ENCODE assay signal across 8 cellular contexts in the genomic region with DNA sequence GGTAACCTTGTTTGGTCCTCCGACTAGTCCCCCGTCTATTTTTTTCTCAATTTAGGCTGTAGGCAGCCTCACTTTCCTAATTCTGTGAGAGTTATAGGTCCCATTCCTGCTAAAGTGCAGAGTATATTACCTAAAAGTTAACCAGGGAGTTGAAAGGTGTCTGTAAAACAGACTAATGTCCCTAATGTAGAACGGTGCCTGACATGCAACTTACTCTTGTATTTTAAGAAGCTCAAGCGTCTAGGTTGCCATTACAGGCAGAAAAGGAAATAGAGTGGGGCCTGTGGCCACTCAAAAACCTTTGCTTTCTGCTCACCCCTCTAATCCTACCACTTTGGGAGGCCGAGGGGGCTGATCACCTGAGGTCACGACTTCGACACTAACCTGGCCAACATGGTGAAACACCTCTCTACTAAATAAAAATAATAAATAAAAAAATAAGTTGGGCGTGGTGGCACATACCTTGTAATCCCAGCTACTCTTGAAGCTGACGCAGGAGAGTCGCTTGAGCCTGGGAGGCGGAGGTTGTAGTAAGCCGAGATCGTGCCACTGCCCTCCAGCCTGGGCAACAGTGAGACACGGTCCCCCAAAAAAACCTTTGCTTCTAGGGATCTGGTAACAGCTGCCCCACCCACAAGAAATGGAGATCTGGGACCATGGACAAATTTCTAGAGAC. TPM values are rescaled to one million over a fixed set of nuclear protein-coding genes. Genes with fewer than 3 reads are reported as not detected.
DNase-seq lines count a peak whose midpoint lies in the region; TF ChIP-seq lines count a peak whose summit lies in the region.

No MANE protein-coding gene starts in this region.

- no peaks in the 10 kb centered on the region for H3K9me3 Mint-ChIP-seq in T-helper 1 cell treated with Interleukin-12 subunit alpha and Interleukin-12 subunit beta and Interleukin-4 antibody, amounts not matched to agents 30 μg/mL and 1 μg/mL, for 36 hours
- H3K9me3 Mint-ChIP-seq in neural crest cell = no peaks in the 10 kb centered on the region

- H3K27me3 ChIP-seq in BJ (ENCODE audit: control insufficient read depth, insufficient read depth, low read length) = no peaks in the 10 kb centered on the region
- H3K27me3 ChIP-seq in endocrine pancreas (ENCODE audit: control insufficient read depth, insufficient read depth, low read length) = no peaks in the 10 kb centered on the region

- no peak for TF ChIP-seq CTCF in BJ (IDR thresholded peaks at IDR 0.05; ENCODE audit: insufficient read depth, low read depth, low read length)
- TF ChIP-seq CTCF in neural crest cell (conservative IDR thresholded peaks at IDR 0.05) = no peak

- peak overlapping the region; percentile 62 for H3K9ac ChIP-seq in endocrine pancreas (ENCODE audit: control insufficient read depth, insufficient read depth, low read length)

- CTCF ChIA-PET in BJ (lab: Yijun Ruan, JAX) = interaction anchor here (0.7 to 2.1 kb wide), 6 partner anchors 26 to 429 kb away, joined by 3 to 4 read pairs (median 3); a partner anchor contains a TSS

- H3K4me3 Mint-ChIP-seq in T-helper 1 cell treated with Interleukin-12 subunit alpha and Interleukin-12 subunit beta and Interleukin-4 antibody, amounts not matched to agents 30 μg/mL and 1 μg/mL, for 36 hours = peak overlapping the region; percentile 99
- H3K4me3 Mint-ChIP-seq in neural crest cell = peak overlapping the region; percentile 98

- H3K4me3 ChIP-seq in BJ (ENCODE audit: low read depth, low read length) (peak overlapping the region; percentile 58), endocrine pancreas (ENCODE audit: control insufficient read depth, insufficient read depth, low read length) (peak overlapping the region; percentile 100)

- peaks cover 3% of the 10 kb centered on the region for H3K27me3 Mint-ChIP-seq in T-helper 1 cell treated with Interleukin-12 subunit alpha and Interleukin-12 subunit beta and Interleukin-4 antibody, amounts not matched to agents 30 μg/mL and 1 μg/mL, for 36 hours (ENCODE audit: low read depth)
- H3K27me3 Mint-ChIP-seq in neural crest cell (ENCODE audit: low read depth) = peaks cover 21% of the 10 kb centered on the region

- peaks cover 49% of the 10 kb centered on the region for H3K4me1 Mint-ChIP-seq in T-helper 1 cell treated with Interleukin-12 subunit alpha and Interleukin-12 subunit beta and Interleukin-4 antibody, amounts not matched to agents 30 μg/mL and 1 μg/mL, for 36 hours (ENCODE audit: low read depth)
- peaks cover 44% of the 10 kb centered on the region for H3K4me1 Mint-ChIP-seq in neural crest cell

- no peak for DNase-seq in BJ (ENCODE audit: low read depth)
- peak; percentile 29 for DNase-seq in HK-2 (ENCODE audit: unreplicated experiment)
- DNase-seq in neural crest cell (ENCODE audit: low read depth, low spot score) = no peak
- DNase-seq in globus pallidus (ENCODE audit: low spot score) = no peak
- DNase-seq in NCI-H2196 treated with DMSO at 0.1 percent for 48 hours (lab: John Stamatoyannopoulos, UW; ENCODE audit: unreplicated experiment) = no peak
- no peak for DNase-seq in AG08395 (ENCODE audit: low spot score)

- peak overlapping the region; percentile 96 for H3K27ac Mint-ChIP-seq in T-helper 1 cell treated with Interleukin-12 subunit alpha and Interleukin-12 subunit beta and Interleukin-4 antibody, amounts not matched to agents 30 μg/mL and 1 μg/mL, for 36 hours
- H3K27ac Mint-ChIP-seq in neural crest cell (ENCODE audit: unreplicated experiment) = peak overlapping the region; percentile 98

- H3K4me1 ChIP-seq in endocrine pancreas (ENCODE audit: control insufficient read depth, insufficient read depth, low read length) = peaks cover 16% of the 10 kb centered on the region

- POLR2A ChIA-PET in BJ (lab: Charles Lee) = interaction anchor here (0.5 to 5.2 kb wide), 14 partner anchors 17 to 1768 kb away, joined by 3 to 172 read pairs (median 8); a partner anchor contains a TSS

- H3K36me3 ChIP-seq in BJ (ENCODE audit: control insufficient read depth, insufficient read depth, low read length) (peaks cover 3% of the 10 kb centered on the region), endocrine pancreas (ENCODE audit: control insufficient read depth, insufficient read depth, low read length) (no peaks in the 10 kb centered on the region)

- H3K9me3 ChIP-seq in endocrine pancreas (ENCODE audit: control insufficient read depth, low read length) = no peaks in the 10 kb centered on the region

- peaks cover 40% of the 10 kb centered on the region for H3K36me3 Mint-ChIP-seq in T-helper 1 cell treated with Interleukin-12 subunit alpha and Interleukin-12 subunit beta and Interleukin-4 antibody, amounts not matched to agents 30 μg/mL and 1 μg/mL, for 36 hours (ENCODE audit: low read depth)
- H3K36me3 Mint-ChIP-seq in neural crest cell (ENCODE audit: low read depth) = peaks cover 6% of the 10 kb centered on the region

RNA-seq across cellular contexts. Expression of gene HFE, which starts 37.9 kb away (rescaled TPM):
- polyA plus RNA-seq in BJ (2011; rRNA removed) = 23.5 and 24.3 TPM in 2 replicates
- polyA minus RNA-seq in BJ (2011; rRNA and poly(A)+ RNA removed) = 8.4 and 14.6 TPM in 2 replicates
- total RNA-seq in neural crest cell = 1.7 and 2.4 TPM in 2 replicates
